8 cellular contexts compared by ENCODE assay signal in the genomic region with DNA sequence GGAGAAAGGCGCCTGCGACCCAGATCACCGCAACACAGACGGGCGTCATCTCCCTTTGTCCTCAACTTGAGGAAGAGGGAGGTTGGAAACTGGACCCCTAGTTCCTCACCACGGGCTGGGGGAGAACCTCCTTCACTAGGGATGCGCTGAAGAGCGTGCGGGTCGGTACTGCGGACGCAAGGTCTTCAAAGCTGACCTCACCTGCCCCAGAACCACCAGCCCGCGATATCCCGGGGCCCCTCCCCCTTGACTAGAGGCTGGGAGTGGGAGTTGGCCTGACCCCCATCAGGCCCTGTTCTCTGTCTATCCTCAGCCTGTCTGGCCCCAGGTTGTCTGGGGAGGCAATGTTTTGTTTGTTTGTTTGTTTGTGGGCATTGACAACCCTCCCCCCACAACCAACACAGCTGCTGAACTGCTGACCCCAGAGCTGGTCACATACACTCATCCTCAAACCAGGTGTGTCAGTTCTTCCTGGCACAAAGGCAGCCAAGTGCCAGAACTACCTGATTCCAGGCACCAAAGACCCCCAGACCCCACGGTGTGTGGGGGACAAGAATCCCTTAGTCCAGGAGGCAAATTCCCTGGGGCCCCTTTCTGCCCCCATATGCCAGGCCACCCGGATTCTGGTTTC. TPM values are rescaled to one million over a fixed set of nuclear protein-coding genes. Genes with fewer than 3 reads are reported as not detected.
A peak's percentile ranks its signal among the peaks of the same experiment; 100 is the strongest.
DNase-seq lines count a peak whose midpoint lies in the region; ATAC-seq, FAIRE-seq and TF ChIP-seq lines count a peak whose summit lies in the region.

No MANE protein-coding gene starts in this region.

- no peak overlapping the region for H3K27ac ChIP-seq in AG04450 (ENCODE audit: low read depth, low read length)
- H3K27ac ChIP-seq in HEK293 (ENCODE audit: extremely low read depth, low read depth, low read length): no peak overlapping the region; the same call in 1 of the 2 replicates
- H3K27ac ChIP-seq in muscle layer of duodenum (ENCODE audit: low read length): no peak overlapping the region

- POLR2A ChIA-PET in AG04450 (lab: Yijun Ruan, JAX) (no interaction called here), HEK293 (lab: Yijun Ruan, JAX) (interaction anchor here (1.3 kb wide), 1 partner anchor 178 kb away, joined by 11 read pairs; no protein-coding TSS in a partner anchor)

- CTCF ChIA-PET in AG04450 (lab: Charles Lee) (interaction anchor here (0.6 to 6.1 kb wide), 23 partner anchors 8 to 619 kb away, joined by 3 to 127 read pairs (median 7); no protein-coding TSS in a partner anchor), HEK293 (lab: Yijun Ruan, JAX) (interaction anchor here (0.6 to 8.1 kb wide), 25 partner anchors 9 to 619 kb away, joined by 3 to 203 read pairs (median 7); a partner anchor contains a TSS)

- ATAC-seq in GM18868 (IDR thresholded peaks at IDR 0.05; ENCODE audit: unreplicated experiment) (no peak), HG03280 (IDR thresholded peaks at IDR 0.05; ENCODE audit: unreplicated experiment) (no peak)

- H3K27me3 ChIP-seq in AG04450 (ENCODE audit: control insufficient read depth, insufficient read depth, low read length) (peaks cover 25% of the 10 kb centered on the region), muscle layer of duodenum (ENCODE audit: low read depth, low read length) (peaks cover 31% of the 10 kb centered on the region)

- no peak for FAIRE-seq in GM19239 (lab: Jason Lieb, UNC)

- H3K9me3 ChIP-seq in AG04450 (ENCODE audit: control insufficient read depth, insufficient read depth, low read length) (no peaks in the 10 kb centered on the region; the same call in 1 of the 2 replicates), HEK293 (ENCODE audit: control insufficient read depth, insufficient read depth, low read depth, low read length) (no peaks in the 10 kb centered on the region), muscle layer of duodenum (ENCODE audit: control insufficient read depth in 1 of 2, low read length in 2 of 2) (no peaks in the 10 kb centered on the region)

- H3K4me3 ChIP-seq in AG04450 (ENCODE audit: low read depth, low read length) (0 out of 2 replicates have a peak overlapping the region, but pooled peaks have one; percentile 15), HEK293 (ENCODE audit: low read depth, low read length) (no peak overlapping the region), muscle layer of duodenum (ENCODE audit: low read depth in 1 of 2, low read length in 2 of 2) (peak overlapping the region; percentile 46 to 54)

- DNase-seq in AG04450 (ENCODE audit: low read depth, low spot score): no peak
- DNase-seq in central memory CD4-positive, alpha-beta T cell: peak; percentile 16
- no peak for DNase-seq in GM19239 (ENCODE audit: insufficient read length, low spot score)
- no peak for DNase-seq in NCI-H510A treated with DMSO at 0.1 percent for 48 hours (lab: John Stamatoyannopoulos, UW)

- peaks cover 18% of the 10 kb centered on the region for H3K4me1 ChIP-seq in HEK293 (ENCODE audit: control insufficient read depth, insufficient read depth, low read length)
- H3K4me1 ChIP-seq in muscle layer of duodenum (ENCODE audit: control insufficient read depth in 1 of 2, insufficient read depth in 2 of 2, low read length in 2 of 2): peaks cover 8 to 50% of the 10 kb centered on the region in 2 donors

- no peak for TF ChIP-seq CTCF in AG04450 (IDR thresholded peaks at IDR 0.05; ENCODE audit: low read depth, low read length)
- no peak for TF ChIP-seq CTCF in HEK293 (tag by site-specific recombination; IDR thresholded peaks at IDR 0.05)

- peaks cover 0 to 22% of the 10 kb centered on the region in 2 experiments; a peak in 1 of 3 replicates for H3K36me3 ChIP-seq in HEK293 (ENCODE audit: control insufficient read depth in 2 of 2, insufficient read depth in 1 of 2, low read length in 2 of 2)
- peaks cover 11 to 14% of the 10 kb centered on the region in 2 donors for H3K36me3 ChIP-seq in muscle layer of duodenum (ENCODE audit: control insufficient read depth in 1 of 2, insufficient read depth in 2 of 2, low read length in 2 of 2)

TF ChIP-seq in HEK293, 187 proteins besides CTCF, POLR2A, EP300 and RAD21 (continues in another document):
- TF ChIP-seq ZNF341 (tag by site-specific recombination; IDR thresholded peaks at IDR 0.05; ENCODE audit: low read depth) (0 out of 2 replicates have a peak, but pooled peaks have one; percentile 9), MEIS1 (CRISPR knock-in tag; IDR thresholded peaks at IDR 0.05; ENCODE audit: borderline replicate concordance) (no peak), ZNF335 (tag by site-specific recombination; conservative IDR thresholded peaks at IDR 0.05) (0 out of 2 replicates have a peak, but pooled peaks have one; percentile 2), ZNF777 (tag by site-specific recombination; IDR thresholded peaks at IDR 0.05; ENCODE audit: borderline replicate concordance) (no peak), ZNF521 (tag by site-specific recombination; IDR thresholded peaks at IDR 0.05) (no peak), YY1 (tag by site-specific recombination; IDR thresholded peaks at IDR 0.05) (0 out of 2 replicates have a peak, but pooled peaks have one; percentile 2), KLF7 (tag by site-specific recombination; IDR thresholded peaks at IDR 0.05; ENCODE audit: borderline replicate concordance) (no peak), ZIC2 (tag by site-specific recombination; IDR thresholded peaks at IDR 0.05) (0 out of 2 replicates have a peak, but pooled peaks have one; percentile 5), ZNF768 (tag by site-specific recombination; IDR thresholded peaks at IDR 0.05) (no peak), ZNF561 (tag by site-specific recombination; IDR thresholded peaks at IDR 0.05; ENCODE audit: borderline replicate concordance) (0 out of 2 replicates have a peak, but pooled peaks have one; percentile 3), HOXC10 (CRISPR knock-in tag; IDR thresholded peaks at IDR 0.05) (no peak), ZNF274 (IDR thresholded peaks at IDR 0.05; ENCODE audit: low read length) (no peak), ZNF274 (tag by site-specific recombination; IDR thresholded peaks at IDR 0.05; ENCODE audit: borderline replicate concordance) (no peak), ZNF701 (tag by site-specific recombination; IDR thresholded peaks at IDR 0.05) (no peak), ZNF140 (tag by site-specific recombination; IDR thresholded peaks at IDR 0.05) (no peak)
- TF ChIP-seq, protein P1, sequence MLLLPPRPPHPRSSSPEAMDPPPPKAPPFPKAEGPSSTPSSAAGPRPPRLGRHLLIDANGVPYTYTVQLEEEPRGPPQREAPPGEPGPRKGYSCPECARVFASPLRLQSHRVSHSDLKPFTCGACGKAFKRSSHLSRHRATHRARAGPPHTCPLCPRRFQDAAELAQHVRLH (tag by site-specific recombination; IDR thresholded peaks at IDR 0.05): no peak
- TF ChIP-seq, protein P2, sequence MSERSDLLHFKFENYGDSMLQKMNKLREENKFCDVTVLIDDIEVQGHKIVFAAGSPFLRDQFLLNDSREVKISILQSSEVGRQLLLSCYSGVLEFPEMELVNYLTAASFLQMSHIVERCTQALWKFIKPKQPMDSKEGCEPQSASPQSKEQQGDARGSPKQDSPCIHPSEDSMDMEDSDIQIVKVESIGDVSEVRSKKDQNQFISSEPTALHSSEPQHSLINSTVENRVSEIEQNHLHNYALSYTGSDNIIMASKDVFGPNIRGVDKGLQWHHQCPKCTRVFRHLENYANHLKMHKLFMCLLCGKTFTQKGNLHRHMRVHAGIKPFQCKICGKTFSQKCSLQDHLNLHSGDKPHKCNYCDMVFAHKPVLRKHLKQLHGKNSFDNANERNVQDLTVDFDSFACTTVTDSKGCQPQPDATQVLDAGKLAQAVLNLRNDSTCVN (tag by site-specific recombination; optimal IDR thresholded peaks at IDR 0.05): peak; percentile 7
- TF ChIP-seq, protein P3, sequence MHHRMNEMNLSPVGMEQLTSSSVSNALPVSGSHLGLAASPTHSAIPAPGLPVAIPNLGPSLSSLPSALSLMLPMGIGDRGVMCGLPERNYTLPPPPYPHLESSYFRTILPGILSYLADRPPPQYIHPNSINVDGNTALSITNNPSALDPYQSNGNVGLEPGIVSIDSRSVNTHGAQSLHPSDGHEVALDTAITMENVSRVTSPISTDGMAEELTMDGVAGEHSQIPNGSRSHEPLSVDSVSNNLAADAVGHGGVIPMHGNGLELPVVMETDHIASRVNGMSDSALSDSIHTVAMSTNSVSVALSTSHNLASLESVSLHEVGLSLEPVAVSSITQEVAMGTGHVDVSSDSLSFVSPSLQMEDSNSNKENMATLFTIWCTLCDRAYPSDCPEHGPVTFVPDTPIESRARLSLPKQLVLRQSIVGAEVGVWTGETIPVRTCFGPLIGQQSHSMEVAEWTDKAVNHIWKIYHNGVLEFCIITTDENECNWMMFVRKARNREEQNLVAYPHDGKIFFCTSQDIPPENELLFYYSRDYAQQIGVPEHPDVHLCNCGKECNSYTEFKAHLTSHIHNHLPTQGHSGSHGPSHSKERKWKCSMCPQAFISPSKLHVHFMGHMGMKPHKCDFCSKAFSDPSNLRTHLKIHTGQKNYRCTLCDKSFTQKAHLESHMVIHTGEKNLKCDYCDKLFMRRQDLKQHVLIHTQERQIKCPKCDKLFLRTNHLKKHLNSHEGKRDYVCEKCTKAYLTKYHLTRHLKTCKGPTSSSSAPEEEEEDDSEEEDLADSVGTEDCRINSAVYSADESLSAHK (tag by site-specific recombination; IDR thresholded peaks at IDR 0.05): no peak
- TF ChIP-seq, protein P4, sequence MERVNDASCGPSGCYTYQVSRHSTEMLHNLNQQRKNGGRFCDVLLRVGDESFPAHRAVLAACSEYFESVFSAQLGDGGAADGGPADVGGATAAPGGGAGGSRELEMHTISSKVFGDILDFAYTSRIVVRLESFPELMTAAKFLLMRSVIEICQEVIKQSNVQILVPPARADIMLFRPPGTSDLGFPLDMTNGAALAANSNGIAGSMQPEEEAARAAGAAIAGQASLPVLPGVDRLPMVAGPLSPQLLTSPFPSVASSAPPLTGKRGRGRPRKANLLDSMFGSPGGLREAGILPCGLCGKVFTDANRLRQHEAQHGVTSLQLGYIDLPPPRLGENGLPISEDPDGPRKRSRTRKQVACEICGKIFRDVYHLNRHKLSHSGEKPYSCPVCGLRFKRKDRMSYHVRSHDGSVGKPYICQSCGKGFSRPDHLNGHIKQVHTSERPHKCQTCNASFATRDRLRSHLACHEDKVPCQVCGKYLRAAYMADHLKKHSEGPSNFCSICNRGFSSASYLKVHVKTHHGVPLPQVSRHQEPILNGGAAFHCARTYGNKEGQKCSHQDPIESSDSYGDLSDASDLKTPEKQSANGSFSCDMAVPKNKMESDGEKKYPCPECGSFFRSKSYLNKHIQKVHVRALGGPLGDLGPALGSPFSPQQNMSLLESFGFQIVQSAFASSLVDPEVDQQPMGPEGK (tag by site-specific recombination; IDR thresholded peaks at IDR 0.05): no peak; the same call in 1 of the 2 replicates

RNA-seq across cellular contexts. Expression of a gene that starts 2.9 kb away (rescaled TPM):
- 31.5 and 41.5 TPM in 2 replicates for polyA plus RNA-seq in AG04450 (2011; rRNA removed)
- polyA minus RNA-seq in AG04450 (2011; rRNA and poly(A)+ RNA removed): 37.4 and 47.6 TPM in 2 replicates

RNA-seq across cellular contexts. Expression of a gene that starts 4.4 kb away (rescaled TPM):
- polyA plus RNA-seq in AG04450 (2011; rRNA removed): not detected in 2 replicates
- not detected in 2 replicates for polyA minus RNA-seq in AG04450 (2011; rRNA and poly(A)+ RNA removed)

RNA-seq across cellular contexts. Expression of a gene that starts 37.9 kb away (rescaled TPM):
- 71.9 and 82.6 TPM in 2 replicates for polyA plus RNA-seq in AG04450 (2011; rRNA removed)
- 39.5 and 61.5 TPM in 2 replicates for polyA minus RNA-seq in AG04450 (2011; rRNA and poly(A)+ RNA removed)
